Comparison of ENCODE assay signal across 12 cellular contexts in the genomic region with DNA sequence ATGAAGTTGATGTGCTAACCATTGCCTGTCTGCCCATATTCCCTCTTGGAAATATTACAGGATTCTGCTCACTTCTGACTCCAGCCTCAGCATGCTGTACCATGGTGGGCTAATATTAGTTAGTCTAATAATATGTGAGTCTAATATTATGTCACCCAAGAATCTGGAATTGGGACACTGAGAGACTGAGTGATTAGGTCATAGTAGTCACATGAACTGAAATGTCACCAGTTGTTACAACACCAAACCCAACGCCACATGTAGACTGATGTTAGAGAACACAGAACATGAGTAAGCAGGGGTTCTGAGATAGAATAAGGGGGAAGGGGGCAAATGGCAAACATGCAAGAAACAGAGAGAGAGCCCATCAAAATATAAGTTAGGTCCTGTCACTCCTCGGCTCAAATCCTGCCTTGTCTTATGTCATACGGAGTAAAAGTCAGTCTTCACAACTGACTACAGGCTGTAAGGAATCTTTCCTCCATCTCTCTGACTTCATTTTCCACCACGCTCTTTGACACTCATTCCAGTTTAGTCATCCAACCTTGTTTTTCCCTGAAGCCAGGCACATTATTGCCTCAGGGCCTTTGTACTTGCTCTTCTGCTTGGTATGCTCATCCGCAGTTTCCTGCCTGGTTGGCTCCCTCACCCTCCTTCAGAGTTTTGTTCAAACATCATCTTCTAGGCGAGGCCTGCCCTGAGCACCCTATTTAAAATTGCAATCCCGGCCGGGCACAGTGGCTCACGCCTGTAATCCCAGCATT. TPM values are rescaled to one million over a fixed set of nuclear protein-coding genes. Genes with fewer than 3 reads are reported as not detected.
DNase-seq lines count a peak whose midpoint lies in the region; ATAC-seq, FAIRE-seq and TF ChIP-seq lines count a peak whose summit lies in the region.
"Had no signal": no experiment of that assay in that cellular context is flagged by ENCODE, and none has a peak within 500 bp of the region (broad histone marks: within the 10 kb centered on the region; RNA-seq: fewer than 3 reads in every experiment).

No MANE protein-coding gene starts in this region.

- no peaks in the 10 kb centered on the region for H3K27me3 ChIP-seq in astrocyte (ENCODE audit: insufficient read depth, low read length)

- H3K36me3 ChIP-seq in astrocyte (ENCODE audit: insufficient read depth, low read length): no peaks in the 10 kb centered on the region

- peak; percentile 56 for FAIRE-seq in astrocyte (lab: Jason Lieb, UNC)

- peak overlapping the region; percentile 61 for H3K27ac Mint-ChIP-seq in activated naive CD8-positive, alpha-beta T cell
- H3K27ac Mint-ChIP-seq in activated naive CD8-positive, alpha-beta T cell treated with anti-CD3 and anti-CD28 coated beads, Interleukin-2, amount 50 U/mL, for 24 hours: no peak overlapping the region
- H3K27ac Mint-ChIP-seq in astrocyte (ENCODE audit: unreplicated experiment): peak overlapping the region; percentile 94
- H3K27ac Mint-ChIP-seq in type B pancreatic cell: peak overlapping the region; percentile 70
- H3K27ac Mint-ChIP-seq in activated CD4-positive, alpha-beta T cell treated with anti-CD3 and anti-CD28 coated beads, Interleukin-2, amount 10 ng/mL, durations not matched to agents 24 days and 14 days: no peak overlapping the region

- peak overlapping the region; percentile 3 for H3K4me2 ChIP-seq in astrocyte (ENCODE audit: low read length)

- H3K9me3 ChIP-seq in astrocyte (ENCODE audit: insufficient read depth, low read depth, low read length): no peaks in the 10 kb centered on the region
- H3K9me3 ChIP-seq: mucosa of descending colon had no signal

- peaks cover 27% of the 10 kb centered on the region for H3K4me1 ChIP-seq in astrocyte (ENCODE audit: insufficient read depth, low read length)

- H3K4me3 Mint-ChIP-seq in activated naive CD8-positive, alpha-beta T cell: no peak overlapping the region
- H3K4me3 Mint-ChIP-seq in activated naive CD8-positive, alpha-beta T cell treated with anti-CD3 and anti-CD28 coated beads, Interleukin-2, amount 50 U/mL, for 24 hours: no peak overlapping the region
- no peak overlapping the region for H3K4me3 Mint-ChIP-seq in astrocyte (ENCODE audit: unreplicated experiment)
- H3K4me3 Mint-ChIP-seq in type B pancreatic cell: no peak overlapping the region
- H3K4me3 Mint-ChIP-seq in activated CD4-positive, alpha-beta T cell treated with anti-CD3 and anti-CD28 coated beads, Interleukin-2, amount 10 ng/mL, durations not matched to agents 24 days and 14 days: no peak overlapping the region

- H2AFZ ChIP-seq in astrocyte (ENCODE audit: low read depth, low read length): peak overlapping the region; percentile 2

- intact Hi-C loops in activated CD4-positive, alpha-beta T cell treated with anti-CD3 and anti-CD28 coated beads, Interleukin-2, amount 10 ng/mL, durations not matched to agents 24 days and 14 days (cut with micrococcal nuclease): no loop called here

- H3K36me3 Mint-ChIP-seq in activated naive CD8-positive, alpha-beta T cell: peaks cover 3% of the 10 kb centered on the region
- no peaks in the 10 kb centered on the region for H3K36me3 Mint-ChIP-seq in activated naive CD8-positive, alpha-beta T cell treated with anti-CD3 and anti-CD28 coated beads, Interleukin-2, amount 50 U/mL, for 24 hours (ENCODE audit: low read depth)
- H3K36me3 Mint-ChIP-seq in astrocyte (ENCODE audit: low read depth, unreplicated experiment): no peaks in the 10 kb centered on the region
- H3K36me3 Mint-ChIP-seq in type B pancreatic cell: no peaks in the 10 kb centered on the region
- no peaks in the 10 kb centered on the region for H3K36me3 Mint-ChIP-seq in activated CD4-positive, alpha-beta T cell treated with anti-CD3 and anti-CD28 coated beads, Interleukin-2, amount 10 ng/mL, durations not matched to agents 24 days and 14 days (ENCODE audit: low read depth)

- peak overlapping the region; percentile 44 for H3K27ac ChIP-seq in astrocyte (ENCODE audit: low read depth, low read length)

- no peak for DNase-seq in activated naive CD8-positive, alpha-beta T cell treated with anti-CD3 and anti-CD28 coated beads, Interleukin-2, amount 50 U/mL, for 24 hours
- DNase-seq in astrocyte (ENCODE audit: low read depth) (peak; percentile 92), iris pigment epithelial cell (ENCODE audit: low read depth) (peak; percentile 97), type B pancreatic cell (ENCODE audit: extremely low spot score, unreplicated experiment) (no peak), HuH-7.5 (ENCODE audit: low spot score) (no peak)
- DNase-seq in activated CD4-positive, alpha-beta T cell treated with anti-CD3 and anti-CD28 coated beads, Interleukin-2, amount 10 ng/mL, durations not matched to agents 24 days and 14 days: no peak
- DNase-seq: GF-D8, head of caudate nucleus, mucosa of descending colon, NCI-H2107 had no signal

- H3K27me3 Mint-ChIP-seq in activated naive CD8-positive, alpha-beta T cell: peaks cover 4% of the 10 kb centered on the region
- H3K27me3 Mint-ChIP-seq in activated naive CD8-positive, alpha-beta T cell treated with anti-CD3 and anti-CD28 coated beads, Interleukin-2, amount 50 U/mL, for 24 hours: peaks cover 9% of the 10 kb centered on the region
- H3K27me3 Mint-ChIP-seq in astrocyte (ENCODE audit: low read depth, unreplicated experiment): no peaks in the 10 kb centered on the region
- H3K27me3 Mint-ChIP-seq in type B pancreatic cell: no peaks in the 10 kb centered on the region
- peaks cover 7% of the 10 kb centered on the region for H3K27me3 Mint-ChIP-seq in activated CD4-positive, alpha-beta T cell treated with anti-CD3 and anti-CD28 coated beads, Interleukin-2, amount 10 ng/mL, durations not matched to agents 24 days and 14 days

- H4K20me1 ChIP-seq in astrocyte (ENCODE audit: insufficient read depth, low read length): no peaks in the 10 kb centered on the region

- peaks cover 11% of the 10 kb centered on the region for H3K4me1 Mint-ChIP-seq in activated naive CD8-positive, alpha-beta T cell (ENCODE audit: low read depth)
- H3K4me1 Mint-ChIP-seq in activated naive CD8-positive, alpha-beta T cell treated with anti-CD3 and anti-CD28 coated beads, Interleukin-2, amount 50 U/mL, for 24 hours: peaks cover 17% of the 10 kb centered on the region
- H3K4me1 Mint-ChIP-seq in astrocyte (ENCODE audit: low read depth, unreplicated experiment) (peaks cover 27% of the 10 kb centered on the region), type B pancreatic cell (ENCODE audit: unreplicated experiment) (no peaks in the 10 kb centered on the region)
- H3K4me1 Mint-ChIP-seq in activated CD4-positive, alpha-beta T cell treated with anti-CD3 and anti-CD28 coated beads, Interleukin-2, amount 10 ng/mL, durations not matched to agents 24 days and 14 days: peaks cover 4% of the 10 kb centered on the region

- TF ChIP-seq CTCF in astrocyte (IDR thresholded peaks at IDR 0.05; ENCODE audit: insufficient read depth, low read depth, low read length): no peak
- no peak for TF ChIP-seq CTCF in type B pancreatic cell (conservative IDR thresholded peaks at IDR 0.05)

- H3K9ac ChIP-seq in astrocyte (ENCODE audit: low read length): peak overlapping the region; percentile 19

- no peaks in the 10 kb centered on the region for H3K79me2 ChIP-seq in astrocyte (ENCODE audit: insufficient read depth, low read length)

- no peak overlapping the region for H3K4me3 ChIP-seq in astrocyte (ENCODE audit: insufficient read depth, low read depth, low read length)
- H3K4me3 ChIP-seq: mucosa of descending colon had no signal

- no peak for ATAC-seq in activated naive CD8-positive, alpha-beta T cell treated with anti-CD3 and anti-CD28 coated beads, Interleukin-2, amount 50 U/mL, for 24 hours
- no peak for ATAC-seq in GM21717 (IDR thresholded peaks at IDR 0.05; ENCODE audit: unreplicated experiment)
- ATAC-seq: mucosa of descending colon had no signal

- no peaks in the 10 kb centered on the region for H3K9me3 Mint-ChIP-seq in activated naive CD8-positive, alpha-beta T cell (ENCODE audit: low read depth)
- no peaks in the 10 kb centered on the region for H3K9me3 Mint-ChIP-seq in activated naive CD8-positive, alpha-beta T cell treated with anti-CD3 and anti-CD28 coated beads, Interleukin-2, amount 50 U/mL, for 24 hours
- H3K9me3 Mint-ChIP-seq in astrocyte (ENCODE audit: unreplicated experiment) (no peaks in the 10 kb centered on the region), type B pancreatic cell (no peaks in the 10 kb centered on the region)
- H3K9me3 Mint-ChIP-seq in activated CD4-positive, alpha-beta T cell treated with anti-CD3 and anti-CD28 coated beads, Interleukin-2, amount 10 ng/mL, durations not matched to agents 24 days and 14 days: no peaks in the 10 kb centered on the region

RNA-seq across cellular contexts. Expression of gene SLAIN2, which starts 9.6 kb away (rescaled TPM):
- total RNA-seq in astrocyte (85.3 and 90.5 TPM in 2 replicates), type B pancreatic cell (ENCODE audit: low replicate concordance) (55.8 and 68.5 TPM in 2 replicates)
- 77.6 and 80.2 TPM in 2 replicates for total RNA-seq in activated CD4-positive, alpha-beta T cell treated with anti-CD3 and anti-CD28 coated beads, Interleukin-2, amount 10 ng/mL, durations not matched to agents 24 days and 14 days

Comparison
In these comparisons a context has a peak if more than half of its experiments do, and no peak if none do; other contexts are left out.
1. H3K27ac Mint-ChIP-seq: peak in activated naive CD8-positive, alpha-beta T cell (single experiment), astrocyte (single experiment) and type B pancreatic cell (single experiment); none in activated naive CD8-positive, alpha-beta T cell treated with anti-CD3 and anti-CD28 coated beads, Interleukin-2, amount 50 U/mL, for 24 hours (single experiment) and activated CD4-positive, alpha-beta T cell treated with anti-CD3 and anti-CD28 coated beads, Interleukin-2, amount 10 ng/mL, durations not matched to agents 24 days and 14 days (single experiment).
2. DNase-seq: peak in astrocyte (single experiment) and iris pigment epithelial cell (single experiment); none in activated naive CD8-positive, alpha-beta T cell treated with anti-CD3 and anti-CD28 coated beads, Interleukin-2, amount 50 U/mL, for 24 hours (single experiment), type B pancreatic cell (single experiment), activated CD4-positive, alpha-beta T cell treated with anti-CD3 and anti-CD28 coated beads, Interleukin-2, amount 10 ng/mL, durations not matched to agents 24 days and 14 days (single experiment) and HuH-7.5 (single experiment).